Comparison of ENCODE assay signal across 9 cellular contexts in the genomic region with DNA sequence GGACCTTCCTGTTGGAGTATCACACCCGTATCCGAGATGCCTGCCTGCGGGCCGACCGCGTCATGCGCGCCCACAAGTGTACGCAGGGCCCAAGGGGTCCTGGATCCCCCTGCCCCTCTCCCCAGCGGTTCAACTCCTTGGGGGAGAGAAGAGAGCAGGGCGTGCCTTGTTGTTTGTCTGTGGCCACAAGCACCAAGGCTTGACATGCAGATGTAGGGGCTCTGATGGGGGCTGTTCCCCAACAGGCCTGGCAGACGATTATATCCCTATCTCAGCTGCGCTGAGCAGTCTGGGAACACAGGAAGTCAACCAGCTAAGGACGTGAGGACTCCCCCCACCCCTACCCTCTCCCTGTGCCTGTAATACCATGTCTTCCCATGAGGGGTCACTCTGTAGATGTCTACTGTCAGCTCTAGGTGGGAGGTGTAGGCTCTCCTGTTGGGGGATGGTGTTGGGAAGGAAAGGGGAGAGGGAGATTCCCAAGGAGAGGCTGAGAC. TPM values are rescaled to one million over a fixed set of nuclear protein-coding genes. Genes with fewer than 3 reads are reported as not detected.
A peak's percentile ranks its signal among the peaks of the same experiment; 100 is the strongest.
DNase-seq lines count a peak whose midpoint lies in the region; ATAC-seq and TF ChIP-seq lines count a peak whose summit lies in the region.
"Had no signal": no experiment of that assay in that cellular context is flagged by ENCODE, and none has a peak within 500 bp of the region (broad histone marks: within the 10 kb centered on the region; RNA-seq: fewer than 3 reads in every experiment).

No MANE protein-coding gene starts in this region.

- no peaks in the 10 kb centered on the region for H3K27me3 ChIP-seq in CD4-positive, alpha-beta memory T cell (ENCODE audit: insufficient read depth, low read length)

- no peak overlapping the region for H3K4me3 ChIP-seq in foreskin fibroblast (ENCODE audit: low read depth in 1 of 2, low read length in 2 of 2)
- H3K4me3 ChIP-seq in CD4-positive, alpha-beta memory T cell (ENCODE audit: low read length in 2 of 2), result no peak overlapping the region

- H3K4me3 Mint-ChIP-seq in CD4-positive, alpha-beta memory T cell, result no peak overlapping the region

- intact Hi-C loops in CD4-positive, alpha-beta memory T cell (cut with micrococcal nuclease), result loop anchor here (10.0 kb wide), 1 partner anchor 716 kb away; a partner anchor contains a TSS

- POLR2A ChIA-PET in CD4-positive, alpha-beta memory T cell (lab: Charles Lee; ENCODE audit: partially characterized antibody), result interaction anchor here (0.7 to 6.4 kb wide), 10 partner anchors 10 to 198 kb away, joined by 3 to 32 read pairs (median 5); a partner anchor contains a TSS

- no peak overlapping the region; the same call in 1 of the 2 replicates for H3K27ac ChIP-seq in 22Rv1
- no peak overlapping the region for H3K27ac ChIP-seq in CD4-positive, alpha-beta memory T cell (ENCODE audit: low read depth, low read length)

- no peaks in the 10 kb centered on the region for H3K27me3 Mint-ChIP-seq in CD4-positive, alpha-beta memory T cell

- peaks cover 0 to 5% of the 10 kb centered on the region in 2 donors for H3K9me3 ChIP-seq in CD4-positive, alpha-beta memory T cell (ENCODE audit: control insufficient read depth in 1 of 2, low read length in 2 of 2)

- H3K36me3 ChIP-seq in CD4-positive, alpha-beta memory T cell (ENCODE audit: insufficient read depth, low read length), result peaks cover 48% of the 10 kb centered on the region

- peaks cover 24% of the 10 kb centered on the region for H3K4me1 ChIP-seq in CD4-positive, alpha-beta memory T cell (ENCODE audit: insufficient read depth, low read length)

- no peak overlapping the region for H3K27ac Mint-ChIP-seq in CD4-positive, alpha-beta memory T cell

- no peak for ATAC-seq in HG03025 (IDR thresholded peaks at IDR 0.05; ENCODE audit: low FRiP score, unreplicated experiment)
- ATAC-seq in HG02678 (IDR thresholded peaks at IDR 0.05; ENCODE audit: unreplicated experiment), result no peak

- H3K9me3 Mint-ChIP-seq in CD4-positive, alpha-beta memory T cell, result peaks cover 0 to 5% (median 0%) of the 10 kb centered on the region in 8 donors

- H3K36me3 Mint-ChIP-seq in CD4-positive, alpha-beta memory T cell, result peaks cover 43% of the 10 kb centered on the region in 2 donors

- CTCF ChIA-PET in CD4-positive, alpha-beta memory T cell (lab: Charles Lee; ENCODE audit: partially characterized antibody), result interaction anchor here (0.9 to 2.1 kb wide), 5 partner anchors 9 to 140 kb away, joined by 3 to 6 read pairs (median 5); a partner anchor contains a TSS

- DNase-seq in SK-N-DZ (ENCODE audit: low spot score) (peak; percentile 24), foreskin fibroblast (peak in 1 of 2 donors; percentile 38), NCI-H446 treated with DMSO at 0.1 percent for 48 hours (lab: John Stamatoyannopoulos, UW) (no peak)
- DNase-seq in CD4-positive, alpha-beta memory T cell, result no peak
- DNase-seq: stimulated activated CD4-positive, alpha-beta T cell treated with anti-CD3 and anti-CD28 coated beads, Interleukin-4, amount 100 ng/mL, for 24 hours had no signal

- H3K4me1 Mint-ChIP-seq in CD4-positive, alpha-beta memory T cell, result peaks cover 15 to 37% (median 26%) of the 10 kb centered on the region in 4 donors

- TF ChIP-seq CTCF in 22Rv1 (IDR thresholded peaks at IDR 0.05) (peak; percentile 61), GM12872 (IDR thresholded peaks at IDR 0.05; ENCODE audit: insufficient read depth, low read depth, low read length) (peak; percentile 72), foreskin fibroblast (IDR thresholded peaks at IDR 0.05; ENCODE audit: low read depth, low read length) (peak; percentile 54)

RNA-seq across cellular contexts. Expression of a gene that starts 6.8 kb away (rescaled TPM):
- polyA plus RNA-seq in SK-N-DZ (2014; cell fraction: cytosol; rRNA removed), result 895 and 922 TPM in 2 replicates
- 402 and 457 TPM in 2 replicates for polyA plus RNA-seq in SK-N-DZ (2014; cell fraction: nucleus; rRNA removed)
- 100 to 1,000 TPM; 540 to 578 TPM for total RNA-seq in CD4-positive, alpha-beta memory T cell
- 1,000 to 10,000 TPM; 2,794 to 2,825 TPM for polyA plus RNA-seq in CD4-positive, alpha-beta memory T cell

RNA-seq across cellular contexts. Expression of a gene that starts 9.1 kb away (rescaled TPM):
- 35.2 and 44.5 TPM in 2 replicates for polyA plus RNA-seq in SK-N-DZ (2014; cell fraction: cytosol; rRNA removed)
- 271 and 285 TPM in 2 replicates for polyA plus RNA-seq in SK-N-DZ (2014; cell fraction: nucleus; rRNA removed)
- total RNA-seq in CD4-positive, alpha-beta memory T cell, result 10 to 100 TPM; 93.6 to 95.5 TPM
- 10 to 100 TPM; 24.0 to 31.1 TPM for polyA plus RNA-seq in CD4-positive, alpha-beta memory T cell

RNA-seq across cellular contexts. Expression of a gene that starts 17.4 kb away (rescaled TPM):
- polyA plus RNA-seq in SK-N-DZ (2014; cell fraction: cytosol; rRNA removed), result 1.2 and 2.7 TPM in 2 replicates
- polyA plus RNA-seq in SK-N-DZ (2014; cell fraction: nucleus; rRNA removed), result 22.4 and 22.5 TPM in 2 replicates
- total RNA-seq in CD4-positive, alpha-beta memory T cell, result under 1 TPM; 0.42 to 0.64 TPM
- under 1 TPM; 0.68 to 0.93 TPM for polyA plus RNA-seq in CD4-positive, alpha-beta memory T cell

RNA-seq across cellular contexts. Expression of a gene that starts 21.5 kb away (rescaled TPM):
- polyA plus RNA-seq in SK-N-DZ (2014; cell fraction: cytosol; rRNA removed), result 14.0 and 14.9 TPM in 2 replicates
- 46.4 and 59.5 TPM in 2 replicates for polyA plus RNA-seq in SK-N-DZ (2014; cell fraction: nucleus; rRNA removed)
- 1 to 10 TPM; 6.0 to 8.3 TPM for total RNA-seq in CD4-positive, alpha-beta memory T cell
- under 1 TPM; 0.40 to 0.55 TPM for polyA plus RNA-seq in CD4-positive, alpha-beta memory T cell

RNA-seq across cellular contexts. Expression of a gene that starts 28.5 kb away (rescaled TPM):
- polyA plus RNA-seq in SK-N-DZ (2014; cell fraction: cytosol; rRNA removed), result not detected in 2 replicates
- polyA plus RNA-seq in SK-N-DZ (2014; cell fraction: nucleus; rRNA removed), result not detected in 2 replicates
- total RNA-seq in CD4-positive, alpha-beta memory T cell, result 10 to 100 TPM; 30.1 to 30.4 TPM
- polyA plus RNA-seq in CD4-positive, alpha-beta memory T cell, result 100 to 1,000 TPM in 1 of 2 donors, 10 to 100 TPM in 1; 80.9 to 107 TPM
